Comparison of ENCODE assay signal across 11 cellular contexts in genomic region chr7:6608794-6609193, GRCh38. TPM values are rescaled to one million over a fixed set of nuclear protein-coding genes. Genes with fewer than 3 reads are reported as not detected.
"Had no signal": no experiment of that assay in that cellular context is flagged by ENCODE, and none has a peak within 500 bp of the region (broad histone marks: within the 10 kb centered on the region; RNA-seq: fewer than 3 reads in every experiment).

No MANE protein-coding gene starts in this region.

- H2AFZ ChIP-seq: GM23248 had no signal

- H3K4me3 ChIP-seq: GM23248 had no signal

- H3K9me3 Mint-ChIP-seq: H9, HFFc6 had no signal

- H3K4me3 Mint-ChIP-seq: H9, HFFc6 had no signal

- H3K27ac ChIP-seq: GM23248, HL-60, KMS-11 had no signal

- H3K27ac Mint-ChIP-seq: H9, HFFc6 had no signal

- H3K4me2 ChIP-seq: KMS-11 had no signal

- H3K9ac ChIP-seq: GM23248, KMS-11 had no signal

- DNase-seq: GM23248, GOT3, H9, HCEC 1CT, HFFc6, IMR-90, KBM-7 had no signal

RNA-seq across cellular contexts. Expression of gene ZNF853, which starts 6.6 kb away (rescaled TPM):
- polyA plus RNA-seq: GM23248 had no signal

RNA-seq across cellular contexts. Expression of gene GRID2IP, which starts 57.5 kb away (rescaled TPM):
- total RNA-seq: GM23248, H4, HFFc6, HT1080, IMR-90 had no signal
- polyA plus RNA-seq: GM23248, IMR-90 had no signal
